In genomic region chr3:82390868-82391267, GRCh38 we compare ENCODE assay signal across 22 cellular contexts.
"Had no signal": no experiment of that assay in that cellular context is flagged by ENCODE, and none has a peak within 500 bp of the region (broad histone marks: within the 10 kb centered on the region; RNA-seq: fewer than 3 reads in every experiment).

No MANE protein-coding gene starts in this region.

- H3K27ac ChIP-seq: SJSA1, SK-N-MC had no signal

- H3K9me3 ChIP-seq: SJSA1 had no signal

- H3K4me3 ChIP-seq: SJSA1, SK-N-MC had no signal

- H3K4me1 ChIP-seq: SJSA1 had no signal

- H3K27me3 ChIP-seq: SJSA1 had no signal

- H3K36me3 ChIP-seq: SJSA1 had no signal

- FAIRE-seq: RCC 7860 had no signal

- DNase-seq: KBM-7; NCI-H1092; NCI-H1105 treated with DMSO at 0.1 percent for 48 hours; NCI-H1417 treated with DMSO at 0.1 percent for 48 hours; NCI-H187; NCI-H2029; NCI-H2081 treated with DMSO at 0.1 percent for 48 hours; NCI-H2171; NCI-H226; NCI-H446; NCI-H510A; NCI-H524 treated with DMSO at 0.1 percent for 48 hours; NCI-H69; NCI-H774; NK-92 treated with Interleukin-12 subunit alpha and Interleukin-12 subunit beta, amount 100 ng/mL, for 24 hours; Right ventricle myocardium superior; RPMI8226; SIG-M5; T-helper 2 cell had no signal
